ENCODE assay signal across 1 cellular context in genomic region chr5:136667789-136668188, GRCh38.
TF ChIP-seq lines count a peak whose summit lies in the region.

No MANE protein-coding gene starts in this region.

TF ChIP-seq in H1, 55 proteins besides CTCF, POLR2A, EP300 and RAD21:
- TF ChIP-seq SIRT6 (IDR thresholded peaks at IDR 0.05; ENCODE audit: low read length) = no peak
